In the genomic region with DNA sequence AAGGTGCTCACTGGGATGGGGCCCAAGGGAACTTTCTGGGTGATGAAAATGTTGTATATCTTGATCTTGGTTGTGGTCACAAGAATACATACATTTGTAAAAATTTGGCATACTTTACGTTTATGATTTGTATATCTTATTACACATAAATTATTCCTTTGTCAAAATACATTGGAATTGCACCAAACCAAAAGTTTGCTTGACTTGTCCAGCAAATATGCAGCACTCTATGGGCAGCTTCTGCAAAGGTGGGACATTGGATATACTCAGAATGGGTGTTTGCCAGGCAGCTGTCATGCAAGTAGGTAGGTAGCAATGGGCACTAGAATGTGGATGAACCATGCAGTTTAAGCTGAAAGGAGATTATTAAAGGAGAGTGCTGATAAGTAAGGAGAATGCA, we compare ENCODE assay signal across 34 cellular contexts.
DNase-seq lines count a peak whose midpoint lies in the region; ATAC-seq, FAIRE-seq and TF ChIP-seq lines count a peak whose summit lies in the region.
"Had no signal": no experiment of that assay in that cellular context is flagged by ENCODE, and none has a peak within 500 bp of the region (broad histone marks: within the 10 kb centered on the region; RNA-seq: fewer than 3 reads in every experiment).

No MANE protein-coding gene starts in this region.

- no peaks in the 10 kb centered on the region for H3K36me3 ChIP-seq in SK-N-SH (replicated peaks in 1 of 2; ENCODE audit: control insufficient read depth in 1 of 2, insufficient read depth in 2 of 2, low read length in 1 of 2)
- H3K36me3 ChIP-seq in PC-3 (ENCODE audit: low read depth, low read length), result no peaks in the 10 kb centered on the region
- H3K36me3 ChIP-seq: BE2C; BLaER1; BLaER1 treated with 17β-estradiol and CSF1 and Interleukin-3, amounts not matched to agents 10 nM and 100 nM had no signal

- H3K79me2 ChIP-seq in SK-N-SH (ENCODE audit: insufficient read depth), result no peaks in the 10 kb centered on the region
- no peaks in the 10 kb centered on the region for H3K79me2 ChIP-seq in PC-3 (ENCODE audit: low read length)

- ATAC-seq in SK-N-SH treated with all-trans-retinoic acid at 6 μM for 48 hours (no peak), A549 (no peak), PC-3 (peak; percentile 61)
- ATAC-seq: CD8-positive, alpha-beta T cell had no signal

- H2AFZ ChIP-seq in SK-N-SH (ENCODE audit: low read depth), result no peak overlapping the region
- H2AFZ ChIP-seq in PC-3 (ENCODE audit: low read length), result no peak overlapping the region

- intact Hi-C loops in Calu3 (cut with micrococcal nuclease; ENCODE audit: unreplicated experiment) (loop anchor here (10.0 kb wide), 1 partner anchor 78 kb away; the partner anchor contains the start of gene LAMP5), PC-3 (cut with micrococcal nuclease) (loop anchor here (5.0 kb wide), 1 partner anchor 185 kb away; no protein-coding TSS in a partner anchor), head of caudate nucleus (cut with DNase I) (no loop called here)

- TF ChIP-seq POLR2A in A549 (IDR thresholded peaks at IDR 0.05; ENCODE audit: low read length), result no peak

- H3K4me3 ChIP-seq in SK-N-SH (ENCODE audit: low read depth in 2 of 2, low read length in 1 of 2) (no peak overlapping the region), A549 (no peak overlapping the region), PC-3 (ENCODE audit: low read length) (no peak overlapping the region)
- H3K4me3 ChIP-seq: BLaER1; BLaER1 treated with 17β-estradiol and CSF1 and Interleukin-3, amounts not matched to agents 10 nM and 100 nM had no signal

- H3K27ac Mint-ChIP-seq in Calu3 (ENCODE audit: unreplicated experiment), result peak overlapping the region; percentile 42
- H3K27ac Mint-ChIP-seq: B cell; CD14-positive monocyte; CD4-positive, alpha-beta memory T cell; CD4-positive, alpha-beta T cell; CD4-positive, CD25-positive, alpha-beta regulatory T cell; CD8-positive, alpha-beta memory T cell; CD8-positive, alpha-beta T cell had no signal

- WGBS in SK-N-SH (ENCODE audit: low lambda C conversion rate), result 34% methylated on average over 1 of the region's 1 CpG
- 61% methylated on average over 1 of the region's 1 CpG for WGBS in A549 (ENCODE audit: missing lambda C conversion rate)

- H3K4me1 Mint-ChIP-seq in Calu3 (ENCODE audit: low read depth, unreplicated experiment), result peaks cover 40% of the 10 kb centered on the region
- H3K4me1 Mint-ChIP-seq: B cell; CD14-positive monocyte; CD4-positive, alpha-beta memory T cell; CD4-positive, CD25-positive, alpha-beta regulatory T cell; CD8-positive, alpha-beta memory T cell had no signal

- TF ChIP-seq RAD21 in SK-N-SH (IDR thresholded peaks at IDR 0.05; ENCODE audit: low read length) (no peak), A549 (conservative IDR thresholded peaks at IDR 0.05 in 1 of 2, IDR thresholded peaks at IDR 0.05 in 1 of 2) (no peak)

- H3K4me1 ChIP-seq in SK-N-SH (ENCODE audit: control insufficient read depth in 1 of 2, insufficient read depth in 2 of 2, low read depth in 1 of 2, low read length in 1 of 2) (0 out of 4 replicates have a peak, but pooled peaks cover 0 to 6% of the 10 kb centered on the region in 2 experiments), A549 (peaks cover 57% of the 10 kb centered on the region), PC-3 (ENCODE audit: insufficient read depth, low read length) (peaks cover 53% of the 10 kb centered on the region)
- H3K4me1 ChIP-seq: BLaER1 had no signal

- H3K4me2 ChIP-seq in SK-N-SH (no peak overlapping the region), A549 (no peak overlapping the region), PC-3 (ENCODE audit: low read length) (peak overlapping the region; percentile 18)
- H3K4me2 ChIP-seq: BLaER1; BLaER1 treated with 17β-estradiol and CSF1 and Interleukin-3, amounts not matched to agents 10 nM and 100 nM had no signal

- no peak overlapping the region for H3K9ac ChIP-seq in SK-N-SH
- H3K9ac ChIP-seq in PC-3 (ENCODE audit: low read length), result no peak overlapping the region
- H3K9ac ChIP-seq: BLaER1; BLaER1 treated with 17β-estradiol and CSF1 and Interleukin-3, amounts not matched to agents 10 nM and 100 nM had no signal

- H4K20me1 ChIP-seq in SK-N-SH (ENCODE audit: insufficient read depth) (no peaks in the 10 kb centered on the region), PC-3 (ENCODE audit: low read length) (no peaks in the 10 kb centered on the region)
- H4K20me1 ChIP-seq: BLaER1; BLaER1 treated with 17β-estradiol and CSF1 and Interleukin-3, amounts not matched to agents 10 nM and 100 nM had no signal

- H3K27me3 ChIP-seq in SK-N-SH (ENCODE audit: insufficient read depth) (no peaks in the 10 kb centered on the region), PC-3 (ENCODE audit: low read length) (no peaks in the 10 kb centered on the region)
- H3K27me3 ChIP-seq: BE2C; BLaER1; BLaER1 treated with 17β-estradiol and CSF1 and Interleukin-3, amounts not matched to agents 10 nM and 100 nM had no signal

- BruUV-seq in Calu3 (replicated peaks; lab: Mats Ljungman, UMichigan) (no TSS peak), PC-3 (replicated peaks; lab: Mats Ljungman, UMichigan) (no TSS peak)

- no peak for DNase-seq in SK-N-SH
- no peak for DNase-seq in A549 (ENCODE audit: low read depth in 1 of 2, low spot score in 1 of 2)
- no peak for DNase-seq in Calu3
- DNase-seq in PC-3, result peak; percentile 93
- no peak for DNase-seq in NCI-H2029 treated with DMSO at 0.1 percent for 48 hours (lab: John Stamatoyannopoulos, UW)
- no peak for DNase-seq in NCI-H345 (lab: John Stamatoyannopoulos, UW)
- DNase-seq in head of caudate nucleus, result no peak
- DNase-seq: 8988T; ACHN; AML-193; BE2C; C1 segment of cervical spinal cord; Caco-2; CD4-positive, alpha-beta memory T cell; CD4-positive, alpha-beta T cell; CD4-positive, CD25-positive, alpha-beta regulatory T cell; CD8-positive, alpha-beta memory T cell; CD8-positive, alpha-beta T cell; COR-L47; DMS 273 treated with DMSO at 0.1 percent for 48 hours; DMS153; DMS53; DMS79; DMS79 treated with DMSO at 0.1 percent for 48 hours; DND-41; EL had no signal

- CTCF ChIA-PET in SK-N-SH (lab: Yijun Ruan, JAX) (interaction anchor here (2.8 kb wide), 1 partner anchor 184 kb away, joined by 8 read pairs; no protein-coding TSS in a partner anchor), A549 (lab: Yijun Ruan, JAX) (interaction anchor here (2.1 to 2.6 kb wide), 3 partner anchors 9 to 199 kb away, joined by 6 to 13 read pairs (median 7); no protein-coding TSS in a partner anchor), Calu3 (lab: Charles Lee) (no interaction called here), PC-3 (lab: Charles Lee) (no interaction called here)

- H3K27me3 Mint-ChIP-seq in Calu3 (ENCODE audit: unreplicated experiment), result no peaks in the 10 kb centered on the region
- H3K27me3 Mint-ChIP-seq: CD4-positive, alpha-beta T cell; CD4-positive, CD25-positive, alpha-beta regulatory T cell had no signal

- H3K4me3 Mint-ChIP-seq in Calu3 (ENCODE audit: low read depth, unreplicated experiment), result no peak overlapping the region
- H3K4me3 Mint-ChIP-seq: B cell; CD14-positive monocyte; CD4-positive, alpha-beta memory T cell; CD4-positive, alpha-beta T cell; CD4-positive, CD25-positive, alpha-beta regulatory T cell; CD8-positive, alpha-beta memory T cell; CD8-positive, alpha-beta T cell had no signal

- no peaks in the 10 kb centered on the region for H3K36me3 Mint-ChIP-seq in Calu3 (ENCODE audit: insufficient read depth, unreplicated experiment)
- H3K36me3 Mint-ChIP-seq: CD14-positive monocyte; CD4-positive, alpha-beta memory T cell; CD4-positive, CD25-positive, alpha-beta regulatory T cell; CD8-positive, alpha-beta memory T cell; CD8-positive, alpha-beta T cell had no signal

- no peak for TF ChIP-seq CTCF in SK-N-SH (IDR thresholded peaks at IDR 0.05)
- TF ChIP-seq CTCF in A549 (IDR thresholded peaks at IDR 0.05), result no peak
- TF ChIP-seq CTCF in Calu3 (IDR thresholded peaks at IDR 0.05; ENCODE audit: unreplicated experiment), result no peak
- TF ChIP-seq CTCF in PC-3 (conservative IDR thresholded peaks at IDR 0.05; ENCODE audit: low read depth, low read length), result no peak

- H3K9me2 ChIP-seq in SK-N-SH (no peaks in the 10 kb centered on the region), PC-3 (replicated peaks; ENCODE audit: low read length) (no peaks in the 10 kb centered on the region)

- POLR2A ChIA-PET in SK-N-SH (lab: Yijun Ruan, JAX), result no interaction called here
- POLR2A ChIA-PET in A549 (lab: Yijun Ruan, JAX), result no interaction called here
- POLR2A ChIA-PET in PC-3 (lab: Charles Lee; ENCODE audit: unreplicated experiment), result no interaction called here

- H3K9me3 ChIP-seq in SK-N-SH (no peaks in the 10 kb centered on the region), A549 (0 out of 3 replicates have a peak, but pooled peaks cover 6% of the 10 kb centered on the region), PC-3 (ENCODE audit: low read length) (no peaks in the 10 kb centered on the region)
- H3K9me3 ChIP-seq: BE2C, BLaER1 had no signal

- TF ChIP-seq EP300 in SK-N-SH (IDR thresholded peaks at IDR 0.05; ENCODE audit: borderline replicate concordance in 1 of 2, low read depth in 1 of 2, low read length in 1 of 2), result no peak; a peak in 1 of 4 replicates
- TF ChIP-seq EP300 in A549 (IDR thresholded peaks at IDR 0.05), result no peak

- no peak for FAIRE-seq in A549 (lab: Jason Lieb, UNC)
- FAIRE-seq: A204.1, D721Med had no signal

- H3F3A ChIP-seq in SK-N-SH (replicated peaks; ENCODE audit: insufficient read depth), result peaks cover 9% of the 10 kb centered on the region
- no peaks in the 10 kb centered on the region for H3F3A ChIP-seq in PC-3 (ENCODE audit: low read length, unreplicated experiment)

- H3K27ac ChIP-seq in SK-N-SH (ENCODE audit: low read depth in 2 of 2, low read length in 1 of 2) (no peak overlapping the region), A549 (peak overlapping the region; percentile 79 to 81), PC-3 (ENCODE audit: low read length) (peak overlapping the region; percentile 24)
- H3K27ac ChIP-seq: BLaER1; BLaER1 treated with 17β-estradiol and CSF1 and Interleukin-3, amounts not matched to agents 10 nM and 100 nM; C4-2B had no signal

- peaks cover 4% of the 10 kb centered on the region for H3K9me3 Mint-ChIP-seq in Calu3 (ENCODE audit: low read depth, unreplicated experiment)
- H3K9me3 Mint-ChIP-seq: CD4-positive, alpha-beta T cell; CD8-positive, alpha-beta T cell had no signal

TF ChIP-seq in SK-N-SH, 30 proteins besides CTCF, POLR2A, EP300 and RAD21 (continues in another document):
- TF ChIP-seq NFIC (IDR thresholded peaks at IDR 0.05; ENCODE audit: borderline replicate concordance), result peak; percentile 33; the same call in 1 of the 2 replicates
- 0 out of 2 replicates have a peak, but pooled peaks have one; percentile 11 for TF ChIP-seq TCF12 (IDR thresholded peaks at IDR 0.05)
- no peak for TF ChIP-seq FOXJ3 (CRISPR knock-in tag; IDR thresholded peaks at IDR 0.05)

TF ChIP-seq in SK-N-SH treated with all-trans-retinoic acid at 6 μM for 48 hours, 23 proteins besides CTCF, POLR2A, EP300 and RAD21 (continues in another document):
- TF ChIP-seq ARNTL (CRISPR knock-in tag; IDR thresholded peaks at IDR 0.05; ENCODE audit: borderline replicate concordance, low read depth) (no peak), ZFP30 (CRISPR knock-in tag; IDR thresholded peaks at IDR 0.05) (no peak), ESRRG (CRISPR knock-in tag; IDR thresholded peaks at IDR 0.05) (no peak)

TF ChIP-seq in A549, 52 proteins besides CTCF, POLR2A, EP300 and RAD21:
- TF ChIP-seq RNF2 (IDR thresholded peaks at IDR 0.05; ENCODE audit: borderline replicate concordance, low read depth) (no peak), ZSCAN20 (CRISPR knock-in tag; IDR thresholded peaks at IDR 0.05) (no peak)

Comparison
In these comparisons a context has a peak if more than half of its experiments do, and no peak if none do; other contexts are left out.
1. H3K27ac ChIP-seq: peak in A549 (2 of 2) and PC-3 (single experiment); none in SK-N-SH (0 of 2).
2. CTCF ChIA-PET loops: an anchor here in SK-N-SH (2.8 kb wide) and A549 (2.1 to 2.6 kb wide); none called in Calu3 and PC-3.
3. Of the 12 proteins assayed by ChIP-seq in both A549 and SK-N-SH: peak only in A549: none; only in SK-N-SH: PBX3; in both: none; in neither: 11.